23 cellular contexts compared by ENCODE assay signal in genomic region chr2:224162122-224162521, GRCh38.
DNase-seq lines count a peak whose midpoint lies in the region; ATAC-seq, FAIRE-seq and TF ChIP-seq lines count a peak whose summit lies in the region.
"Had no signal": no experiment of that assay in that cellular context is flagged by ENCODE, and none has a peak within 500 bp of the region (broad histone marks: within the 10 kb centered on the region; RNA-seq: fewer than 3 reads in every experiment).

No MANE protein-coding gene starts in this region.

- no peak overlapping the region for H2AFZ ChIP-seq in GM23338

- H3K4me2 ChIP-seq in GM23338, result no peak overlapping the region

- H3K4me1 ChIP-seq in adipocyte (ENCODE audit: control insufficient read depth, insufficient read depth, low read length), result peaks cover 53% of the 10 kb centered on the region
- H3K4me1 ChIP-seq in GM23338 (ENCODE audit: insufficient read depth), result no peaks in the 10 kb centered on the region
- peaks cover 0 to 11% of the 10 kb centered on the region in 2 donors for H3K4me1 ChIP-seq in small intestine (ENCODE audit: control insufficient read depth in 2 of 2, insufficient read depth in 1 of 2, low read depth in 1 of 2, low read length in 1 of 2)
- H3K4me1 ChIP-seq: HAP-1, transverse colon had no signal

- no peak overlapping the region for H3K4me3 Mint-ChIP-seq in GM23338
- H3K4me3 Mint-ChIP-seq: activated CD4-positive, alpha-beta memory T cell treated with anti-CD3 and anti-CD28 coated beads, Interleukin-2, amount 10 ng/mL, durations not matched to agents 7 days and 5 days; CD4-positive, CD25-positive, alpha-beta regulatory T cell; stimulated activated naive B cell treated with anti-CD40 and anti-IgM and Interleukin-4, amounts not matched to agents 10 μg/mL and 1 μg/mL and 100 μg/mL, for 72 hours; T-helper 1 cell treated with Interleukin-12 subunit alpha and Interleukin-12 subunit beta and Interleukin-4 antibody, amounts not matched to agents 30 μg/mL and 1 μg/mL, for 36 hours had no signal

- no peaks in the 10 kb centered on the region for H3K36me3 Mint-ChIP-seq in GM23338 (ENCODE audit: low read depth)
- H3K36me3 Mint-ChIP-seq: CD4-positive, CD25-positive, alpha-beta regulatory T cell; stimulated activated naive B cell treated with anti-CD40 and anti-IgM and Interleukin-4, amounts not matched to agents 10 μg/mL and 1 μg/mL and 100 μg/mL, for 72 hours had no signal

- WGBS in small intestine, 3 donors, result 78 to 96% (median 86%) methylated on average over 2 of the region's 2 CpGs

- H3K27ac Mint-ChIP-seq in GM23338, result no peak overlapping the region
- H3K27ac Mint-ChIP-seq: activated CD4-positive, alpha-beta memory T cell treated with anti-CD3 and anti-CD28 coated beads, Interleukin-2, amount 10 ng/mL, durations not matched to agents 7 days and 5 days; activated naive CD4-positive, alpha-beta T cell treated with anti-CD3 and anti-CD28 coated beads, Interleukin-2, amount 50 U/mL, for 72 hours; CD4-positive, CD25-positive, alpha-beta regulatory T cell; stimulated activated naive B cell treated with anti-CD40 and anti-IgM and Interleukin-4, amounts not matched to agents 10 μg/mL and 1 μg/mL and 100 μg/mL, for 72 hours; T-helper 1 cell treated with Interleukin-12 subunit alpha and Interleukin-12 subunit beta and Interleukin-4 antibody, amounts not matched to agents 30 μg/mL and 1 μg/mL, for 36 hours had no signal

- no peak overlapping the region for H3K4me3 ChIP-seq in adipocyte (ENCODE audit: low read length)
- no peak overlapping the region for H3K4me3 ChIP-seq in GM23338
- H3K4me3 ChIP-seq in small intestine (ENCODE audit: low read depth in 1 of 2, low read length in 2 of 2), result no peak overlapping the region
- H3K4me3 ChIP-seq: HAP-1, transverse colon had no signal

- H3K9me2 ChIP-seq in GM23338 (ENCODE audit: insufficient read depth), result peaks cover 13% of the 10 kb centered on the region; the same call in 1 of the 2 replicates

- TF ChIP-seq CTCF in GM23338 (conservative IDR thresholded peaks at IDR 0.05; ENCODE audit: low read depth in 2 of 2), result no peak

- DNase-seq in DMS153 (lab: John Stamatoyannopoulos, UW) (peak; percentile 34), DMS153 treated with DMSO at 0.1 percent for 48 hours (lab: John Stamatoyannopoulos, UW; ENCODE audit: unreplicated experiment) (no peak), adipocyte (ENCODE audit: low read depth) (peak; percentile 65), fibroblast of the conjunctiva (ENCODE audit: low read depth) (peak; percentile 16), stromal cell of bone marrow (ENCODE audit: low read depth) (peak; percentile 89), GM23338 (ENCODE audit: low spot score) (no peak), small intestine (no peak)
- no peak for DNase-seq in stimulated activated CD4-positive, alpha-beta T cell treated with anti-CD3 and anti-CD28 coated beads, Interleukin-4, amount 100 ng/mL, for 4 hours
- DNase-seq: activated CD4-positive, alpha-beta memory T cell treated with anti-CD3 and anti-CD28 coated beads, Interleukin-2, amount 10 ng/mL, durations not matched to agents 7 days and 5 days; activated T-cell treated with anti-CD3 and anti-CD28 coated beads, Interleukin-2, amount 50 U/mL, for 48 hours; CD4-positive, CD25-positive, alpha-beta regulatory T cell; central memory CD4-positive, alpha-beta T cell; Karpas-422; NCI-H146; NCI-H446 treated with DMSO at 0.1 percent for 48 hours; Right ventricle myocardium superior; stimulated activated naive B cell treated with anti-CD40 and anti-IgM and Interleukin-4, amounts not matched to agents 10 μg/mL and 1 μg/mL and 100 μg/mL, for 72 hours; transverse colon; WERI-Rb-1 had no signal

- no peak for FAIRE-seq in small intestine (lab: Jason Lieb, UNC)

- no peaks in the 10 kb centered on the region for H3K36me3 ChIP-seq in adipocyte (ENCODE audit: control insufficient read depth, insufficient read depth, low read length, severe bottlenecking)
- H3K36me3 ChIP-seq in GM23338 (ENCODE audit: insufficient read depth), result no peaks in the 10 kb centered on the region
- no peaks in the 10 kb centered on the region for H3K36me3 ChIP-seq in small intestine (ENCODE audit: control insufficient read depth in 2 of 2, insufficient read depth in 2 of 2, low read length in 2 of 2)
- H3K36me3 ChIP-seq: HAP-1, transverse colon, WERI-Rb-1 had no signal

- H4K20me1 ChIP-seq in GM23338 (replicated peaks; ENCODE audit: insufficient read depth), result no peaks in the 10 kb centered on the region

- H3K79me2 ChIP-seq in GM23338 (replicated peaks; ENCODE audit: insufficient read depth), result no peaks in the 10 kb centered on the region

- H3K9me3 Mint-ChIP-seq in GM23338, result no peaks in the 10 kb centered on the region; the same call in 2 of the 3 replicates
- H3K9me3 Mint-ChIP-seq: activated CD4-positive, alpha-beta memory T cell treated with anti-CD3 and anti-CD28 coated beads, Interleukin-2, amount 10 ng/mL, durations not matched to agents 7 days and 5 days; T-helper 1 cell treated with Interleukin-12 subunit alpha and Interleukin-12 subunit beta and Interleukin-4 antibody, amounts not matched to agents 30 μg/mL and 1 μg/mL, for 36 hours had no signal

- H3K9ac ChIP-seq in adipocyte (ENCODE audit: low read length), result no peak overlapping the region

- H3K9me3 ChIP-seq in adipocyte (ENCODE audit: control insufficient read depth, low read length) (no peaks in the 10 kb centered on the region), small intestine (ENCODE audit: control insufficient read depth, low read depth) (no peaks in the 10 kb centered on the region)
- H3K9me3 ChIP-seq: HAP-1, transverse colon had no signal

- H3K4me1 Mint-ChIP-seq in GM23338, result no peaks in the 10 kb centered on the region
- H3K4me1 Mint-ChIP-seq: activated CD4-positive, alpha-beta memory T cell treated with anti-CD3 and anti-CD28 coated beads, Interleukin-2, amount 10 ng/mL, durations not matched to agents 7 days and 5 days; CD4-positive, CD25-positive, alpha-beta regulatory T cell; stimulated activated naive B cell treated with anti-CD40 and anti-IgM and Interleukin-4, amounts not matched to agents 10 μg/mL and 1 μg/mL and 100 μg/mL, for 72 hours had no signal

- ATAC-seq in GM23338, result no peak
- ATAC-seq: stimulated activated naive B cell treated with anti-CD40 and anti-IgM and Interleukin-4, amounts not matched to agents 10 μg/mL and 1 μg/mL and 100 μg/mL, for 72 hours had no signal

- no peaks in the 10 kb centered on the region for H3F3A ChIP-seq in GM23338 (replicated peaks; ENCODE audit: low read depth)

- H3K27ac ChIP-seq in GM23338 (ENCODE audit: low read depth) (no peak overlapping the region), small intestine (ENCODE audit: low read depth in 1 of 2, low read length in 1 of 2) (no peak overlapping the region)
- H3K27ac ChIP-seq: 22Rv1, transverse colon, WERI-Rb-1 had no signal

- no peaks in the 10 kb centered on the region for H3K27me3 ChIP-seq in adipocyte (replicated peaks; ENCODE audit: control insufficient read depth, insufficient read depth, low read length)
- H3K27me3 ChIP-seq in GM23338 (ENCODE audit: insufficient read depth), result no peaks in the 10 kb centered on the region
- no peaks in the 10 kb centered on the region for H3K27me3 ChIP-seq in small intestine (ENCODE audit: control insufficient read depth in 2 of 2, insufficient read depth in 2 of 2, low read length in 2 of 2)
- H3K27me3 ChIP-seq: transverse colon had no signal

- no peaks in the 10 kb centered on the region for H3K27me3 Mint-ChIP-seq in GM23338 (ENCODE audit: insufficient read depth, low read depth, poor library complexity)
- H3K27me3 Mint-ChIP-seq: CD4-positive, CD25-positive, alpha-beta regulatory T cell had no signal

TF ChIP-seq in GM23338, 12 proteins besides CTCF, POLR2A, EP300 and RAD21:
- no peak for TF ChIP-seq JUNB (IDR thresholded peaks at IDR 0.05; ENCODE audit: unreplicated experiment)
- TF ChIP-seq NANOG (IDR thresholded peaks at IDR 0.05; ENCODE audit: borderline replicate concordance), result no peak

Comparison
In these comparisons a context has a peak if more than half of its experiments do, and no peak if none do; other contexts are left out.
1. DNase-seq: peak in DMS153 (single experiment), adipocyte (single experiment), fibroblast of the conjunctiva (single experiment) and stromal cell of bone marrow (single experiment); none in DMS153 treated with DMSO at 0.1 percent for 48 hours (single experiment), GM23338 (single experiment), stimulated activated CD4-positive, alpha-beta T cell treated with anti-CD3 and anti-CD28 coated beads, Interleukin-4, amount 100 ng/mL, for 4 hours (0 of 2) and small intestine (single experiment).